Comparison of ENCODE assay signal across 22 cellular contexts in genomic region chr1:244710474-244711062, GRCh38. TPM values are rescaled to one million over a fixed set of nuclear protein-coding genes. Genes with fewer than 3 reads are reported as not detected.
A peak's percentile ranks its signal among the peaks of the same experiment; 100 is the strongest.
DNase-seq lines count a peak whose midpoint lies in the region; ATAC-seq and TF ChIP-seq lines count a peak whose summit lies in the region.
"Had no signal": no experiment of that assay in that cellular context is flagged by ENCODE, and none has a peak within 500 bp of the region (broad histone marks: within the 10 kb centered on the region; RNA-seq: fewer than 3 reads in every experiment).

No MANE protein-coding gene starts in this region.

- H3K9me3 ChIP-seq in DOHH2 (ENCODE audit: control insufficient read depth, insufficient read depth, low read length) (no peaks in the 10 kb centered on the region), SU-DHL-6 (ENCODE audit: insufficient read depth, low read length) (no peaks in the 10 kb centered on the region)
- H3K9me3 ChIP-seq: BLaER1 treated with 17β-estradiol and CSF1 and Interleukin-3, amounts not matched to agents 10 nM and 100 nM; Caco-2; MG63 had no signal

- H4K20me1 ChIP-seq in DOHH2 (ENCODE audit: control insufficient read depth, insufficient read depth, low read depth, low read length): no peaks in the 10 kb centered on the region
- no peaks in the 10 kb centered on the region for H4K20me1 ChIP-seq in SU-DHL-6 (ENCODE audit: low read depth, low read length)

- H3K9me2 ChIP-seq in DOHH2 (replicated peaks; ENCODE audit: control insufficient read depth, low read length): no peaks in the 10 kb centered on the region
- H3K9me2 ChIP-seq in SU-DHL-6 (replicated peaks; ENCODE audit: insufficient read depth, low read length): no peaks in the 10 kb centered on the region

- H3K79me2 ChIP-seq in DOHH2 (ENCODE audit: control insufficient read depth, low read length): no peaks in the 10 kb centered on the region
- H3K79me2 ChIP-seq in SU-DHL-6 (ENCODE audit: insufficient read depth, low read length): no peaks in the 10 kb centered on the region

- no peaks in the 10 kb centered on the region for H3K9me3 Mint-ChIP-seq in naive thymus-derived CD8-positive, alpha-beta T cell
- H3K9me3 Mint-ChIP-seq: CD4-positive, alpha-beta memory T cell had no signal

- H3F3A ChIP-seq in DOHH2 (ENCODE audit: control insufficient read depth, insufficient read depth) (no peaks in the 10 kb centered on the region), SU-DHL-6 (ENCODE audit: insufficient read depth) (peaks cover 50% of the 10 kb centered on the region)

- H3K36me3 Mint-ChIP-seq in naive thymus-derived CD8-positive, alpha-beta T cell: peaks cover 5 to 13% (median 5%) of the 10 kb centered on the region in 3 donors

- no peaks in the 10 kb centered on the region for H3K27me3 Mint-ChIP-seq in naive thymus-derived CD8-positive, alpha-beta T cell
- H3K27me3 Mint-ChIP-seq: CD4-positive, alpha-beta memory T cell had no signal

- no peaks in the 10 kb centered on the region for H3K27me3 ChIP-seq in DOHH2 (ENCODE audit: control insufficient read depth, low read length)
- no peaks in the 10 kb centered on the region for H3K27me3 ChIP-seq in SU-DHL-6 (ENCODE audit: low read length)
- H3K27me3 ChIP-seq: BLaER1 treated with 17β-estradiol and CSF1 and Interleukin-3, amounts not matched to agents 10 nM and 100 nM; MG63 had no signal

- H3K9ac ChIP-seq in SU-DHL-6 (ENCODE audit: low read length): peak overlapping the region; percentile 29
- H3K9ac ChIP-seq: BLaER1 treated with 17β-estradiol and CSF1 and Interleukin-3, amounts not matched to agents 10 nM and 100 nM had no signal

- H3K4me3 Mint-ChIP-seq in naive thymus-derived CD8-positive, alpha-beta T cell: no peak overlapping the region
- H3K4me3 Mint-ChIP-seq: CD4-positive, alpha-beta memory T cell had no signal

- POLR2A ChIA-PET in naive thymus-derived CD8-positive, alpha-beta T cell (lab: Charles Lee): no interaction called here

- H3K4me2 ChIP-seq in DOHH2 (ENCODE audit: low read length) (peak overlapping the region; percentile 32), SU-DHL-6 (ENCODE audit: low read depth, low read length, poor library complexity, severe bottlenecking) (peak overlapping the region; percentile 39)
- H3K4me2 ChIP-seq: BLaER1 treated with 17β-estradiol and CSF1 and Interleukin-3, amounts not matched to agents 10 nM and 100 nM had no signal

- no peak overlapping the region for H2AFZ ChIP-seq in SU-DHL-6 (ENCODE audit: low read depth, low read length, severe bottlenecking)

- H3K36me3 ChIP-seq in DOHH2 (ENCODE audit: control insufficient read depth, low read length) (peaks cover 11% of the 10 kb centered on the region), SU-DHL-6 (ENCODE audit: low read length) (peaks cover 12% of the 10 kb centered on the region; the same call in 1 of the 2 replicates)

- DNase-seq in NCI-H2107 treated with DMSO at 0.1 percent for 48 hours (lab: John Stamatoyannopoulos, UW; ENCODE audit: unreplicated experiment) (peak; percentile 14), NCI-H2107 (lab: John Stamatoyannopoulos, UW) (no peak), left cardiac atrium (no peak)
- DNase-seq in naive thymus-derived CD8-positive, alpha-beta T cell: no peak
- DNase-seq: 8988T; Caco-2; CD4-positive, alpha-beta memory T cell; DMS153; GDM1; MG63; NCI-H1048; NCI-H1417 treated with DMSO at 0.1 percent for 48 hours; NCI-H2029; NCI-H2171; NCI-H345; NCI-H524; NCI-H774 had no signal

- H3K4me3 ChIP-seq in DOHH2 (ENCODE audit: low read length) (0 out of 2 replicates have a peak overlapping the region, but pooled peaks have one; percentile 4), SU-DHL-6 (ENCODE audit: insufficient read depth, low read length, poor library complexity, severe bottlenecking) (peak overlapping the region; percentile 11)
- H3K4me3 ChIP-seq: BLaER1 treated with 17β-estradiol and CSF1 and Interleukin-3, amounts not matched to agents 10 nM and 100 nM; MG63 had no signal

- intact Hi-C loops in left cardiac atrium (cut with DNase I): no loop called here

- no peak for TF ChIP-seq CTCF in DOHH2 (IDR thresholded peaks at IDR 0.05; ENCODE audit: low read depth, low read length, poor library complexity, severe bottlenecking)
- no peak for TF ChIP-seq CTCF in SU-DHL-6 (IDR thresholded peaks at IDR 0.05; ENCODE audit: insufficient read depth, low read length, poor library complexity, severe bottlenecking)

- peak overlapping the region in 1 of 10 donors; percentile 22 for H3K27ac Mint-ChIP-seq in naive thymus-derived CD8-positive, alpha-beta T cell

- ATAC-seq in left cardiac atrium (peak; percentile 48 to 50), GM19035 (IDR thresholded peaks at IDR 0.05; ENCODE audit: unreplicated experiment) (no peak)
- ATAC-seq in naive thymus-derived CD8-positive, alpha-beta T cell: no peak
- ATAC-seq: HCT116 had no signal

- H3K27ac ChIP-seq in DOHH2 (ENCODE audit: low read depth, low read length) (no peak overlapping the region), SU-DHL-6 (ENCODE audit: low read depth, low read length) (peak overlapping the region; percentile 83)
- H3K27ac ChIP-seq: BLaER1 treated with 17β-estradiol and CSF1 and Interleukin-3, amounts not matched to agents 10 nM and 100 nM had no signal

- H3K4me1 Mint-ChIP-seq in naive thymus-derived CD8-positive, alpha-beta T cell: peaks cover 0 to 2% (median 0%) of the 10 kb centered on the region in 4 donors

- peaks cover 17% of the 10 kb centered on the region for H3K4me1 ChIP-seq in DOHH2 (ENCODE audit: control insufficient read depth, low read length)
- H3K4me1 ChIP-seq: Caco-2 had no signal

RNA-seq across cellular contexts. Expression of gene DESI2, which starts 57.6 kb away (rescaled TPM):
- total RNA-seq in left cardiac atrium: 10 to 100 TPM; 20.0 to 22.2 TPM
- 10 to 100 TPM; 17.8 to 19.1 TPM for total RNA-seq in naive thymus-derived CD8-positive, alpha-beta T cell
- 10 to 100 TPM; 10.8 to 13.1 (median 12.9) TPM for polyA plus RNA-seq in naive thymus-derived CD8-positive, alpha-beta T cell

Comparison
In these comparisons a context has a peak if more than half of its experiments do, and no peak if none do; other contexts are left out.
1. ATAC-seq: peak in left cardiac atrium (2 of 2); none in naive thymus-derived CD8-positive, alpha-beta T cell (0 of 2) and GM19035 (single experiment).